In the genomic region with DNA sequence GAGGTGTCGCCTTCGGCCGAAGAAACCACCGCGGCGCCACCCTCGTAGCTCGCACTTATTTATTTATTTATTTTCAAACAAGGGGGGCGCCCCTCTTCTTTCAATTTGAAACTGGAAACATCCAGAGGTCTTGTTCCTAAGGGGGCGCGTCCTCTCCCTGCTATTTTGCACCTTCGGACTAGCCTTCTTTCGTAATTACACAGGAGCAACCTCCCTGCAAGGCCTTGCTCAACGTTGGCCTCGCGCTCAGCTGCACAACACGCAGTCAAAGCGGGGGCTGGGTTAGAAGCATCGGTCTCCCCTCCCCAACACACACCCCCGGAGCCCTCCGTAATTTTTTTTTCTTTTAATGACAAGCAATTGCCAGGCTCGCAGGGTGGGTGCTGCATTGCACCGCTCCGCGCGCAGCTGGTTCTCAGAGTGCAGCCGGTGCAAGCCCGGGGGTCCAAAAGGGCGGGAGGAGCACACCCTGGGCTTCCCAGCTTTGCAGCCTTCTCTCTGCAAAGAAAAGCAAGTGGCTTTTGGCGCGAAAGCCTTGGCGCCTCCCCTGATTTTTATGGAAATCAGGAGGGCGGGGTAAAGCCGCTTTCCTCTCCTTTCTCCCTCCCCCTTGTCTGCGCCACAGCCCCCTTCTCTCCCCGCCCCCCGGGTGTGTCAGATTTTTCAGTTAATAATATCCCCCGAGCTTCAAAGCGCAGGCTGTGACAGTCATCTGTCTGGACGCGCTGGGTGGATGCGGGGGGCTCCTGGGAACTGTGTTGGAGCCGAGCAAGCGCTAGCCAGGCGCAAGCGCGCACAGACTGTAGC, we compare ENCODE assay signal across 8 cellular contexts. TPM values are rescaled to one million over a fixed set of nuclear protein-coding genes. Genes with fewer than 3 reads are reported as not detected.
DNase-seq lines count a peak whose midpoint lies in the region; ATAC-seq lines count a peak whose summit lies in the region.

A gene (plus strand): TSS at position 697 of the 807 bp plus-strand sequence. CDS start 1,515 bp downstream, outside the sequence.

- peak within 1 kb of the TSS; percentile 90 for H2AK5ac ChIP-seq in neuronal stem cell (ENCODE audit: low read depth, low read length)

- DNase-seq in EL = peak; percentile 10
- DNase-seq in NCI-H524 treated with DMSO at 0.1 percent for 48 hours (lab: John Stamatoyannopoulos, UW) = peak; percentile 85
- peak; percentile 55 for DNase-seq in activated naive CD8-positive, alpha-beta T cell treated with anti-CD3 and anti-CD28 coated beads for 36 hours
- DNase-seq in Right ventricle myocardium superior = peak; percentile 53
- peak; percentile 92 for DNase-seq in neuronal stem cell (ENCODE audit: low spot score)
- DNase-seq in aorta = no peak

- H3K27me3 ChIP-seq in neuronal stem cell (ENCODE audit: control insufficient read depth in 3 of 3, insufficient read depth in 3 of 3, low read depth in 1 of 3, low read length in 3 of 3) (no peaks in the 10 kb centered on the region), aorta (ENCODE audit: control insufficient read depth in 1 of 2, insufficient read depth in 2 of 2, low read length in 1 of 2) (no peaks in the 10 kb centered on the region)

- WGBS in neuronal stem cell (ENCODE audit: extremely low coverage in 2 of 2, insufficient read length in 2 of 2, insufficient replicate concordance in 1 of 2), 2 donors = no CpG with 5 or more reads among the region's 47 CpGs
- WGBS in aorta, 2 donors = 1% methylated on average over 44 to 47 of the region's 47 CpGs

- H3K79me1 ChIP-seq in neuronal stem cell (ENCODE audit: low read depth, low read length) = no peaks in the 10 kb centered on the region

- peak within 1 kb of the TSS; percentile 44 for H3K4ac ChIP-seq in neuronal stem cell (ENCODE audit: low read length)

- no peak within 1 kb of the TSS for H3K27ac Mint-ChIP-seq in activated naive CD8-positive, alpha-beta T cell treated with anti-CD3 and anti-CD28 coated beads for 36 hours

- H3K4me3 ChIP-seq in neuronal stem cell (ENCODE audit: low read length in 2 of 2) (peak within 1 kb of the TSS; percentile 87 to 92), aorta (ENCODE audit: low read length in 2 of 2) (peak within 1 kb of the TSS; percentile 23 to 33)

- peak within 1 kb of the TSS; percentile 62 for H2BK15ac ChIP-seq in neuronal stem cell (ENCODE audit: low read length)

- no peak within 1 kb of the TSS for H2BK120ac ChIP-seq in neuronal stem cell (ENCODE audit: low read depth, low read length)

- no peak within 1 kb of the TSS for H2BK12ac ChIP-seq in neuronal stem cell (ENCODE audit: low read length)

- no peak within 1 kb of the TSS for H4K91ac ChIP-seq in neuronal stem cell (ENCODE audit: low read depth, low read length, poor library complexity)

- no peaks in the 10 kb centered on the region for H3K9me3 ChIP-seq in neuronal stem cell (replicated peaks in 1 of 2; ENCODE audit: control insufficient read depth in 2 of 2, insufficient read depth in 1 of 2, low read depth in 1 of 2, low read length in 2 of 2)
- H3K9me3 ChIP-seq in aorta (ENCODE audit: control insufficient read depth, low read length) = no peaks in the 10 kb centered on the region

- ATAC-seq in HG02759 (IDR thresholded peaks at IDR 0.05; ENCODE audit: unreplicated experiment) = peak; percentile 32
- peak; percentile 46 for ATAC-seq in Right ventricle myocardium superior (ENCODE audit: poor library complexity)
- ATAC-seq in aorta (ENCODE audit: low FRiP score) = no peak
- ATAC-seq in GM21737 (IDR thresholded peaks at IDR 0.05; ENCODE audit: unreplicated experiment) = no peak

- peaks cover 1 to 31% of the 10 kb centered on the region in 2 donors for H3K36me3 ChIP-seq in neuronal stem cell (replicated peaks in 1 of 2; ENCODE audit: control insufficient read depth in 2 of 2, insufficient read depth in 2 of 2, low read length in 2 of 2)
- H3K36me3 ChIP-seq in aorta (ENCODE audit: control insufficient read depth in 1 of 2, insufficient read depth in 2 of 2, low read length in 1 of 2) = no peaks in the 10 kb centered on the region

- H3K23ac ChIP-seq in neuronal stem cell (ENCODE audit: low read depth, low read length, poor library complexity) = peak within 1 kb of the TSS; percentile 75

- intact Hi-C loops in Right ventricle myocardium superior (cut with DNase I) = loop anchor here (5.0 to 10.0 kb wide), 3 partner anchors 342 to 665 kb away; no protein-coding TSS in a partner anchor
- intact Hi-C loops in aorta (cut with DNase I) = loop anchor here in 1 of 2 donors (10.0 kb wide), 1 partner anchor 665 kb away; no protein-coding TSS in a partner anchor

- H4K8ac ChIP-seq in neuronal stem cell (ENCODE audit: low read depth, low read length) = no peak within 1 kb of the TSS

- peak within 1 kb of the TSS; percentile 91 for H2AFZ ChIP-seq in neuronal stem cell (ENCODE audit: low read length)

- H3K36me3 Mint-ChIP-seq in activated naive CD8-positive, alpha-beta T cell treated with anti-CD3 and anti-CD28 coated beads for 36 hours = no peaks in the 10 kb centered on the region

- H3K4me1 ChIP-seq in neuronal stem cell (ENCODE audit: control insufficient read depth in 2 of 2, insufficient read depth in 1 of 2, low read depth in 1 of 2, low read length in 2 of 2) (peaks cover 15% of the 10 kb centered on the region in 2 donors), aorta (ENCODE audit: control insufficient read depth in 1 of 2, insufficient read depth in 2 of 2, low read length in 2 of 2) (no peaks in the 10 kb centered on the region)

- peak within 1 kb of the TSS; percentile 96 for H3K4me2 ChIP-seq in neuronal stem cell (ENCODE audit: insufficient read depth, low read length, poor library complexity, severe bottlenecking)

- H3K4me3 Mint-ChIP-seq in activated naive CD8-positive, alpha-beta T cell treated with anti-CD3 and anti-CD28 coated beads for 36 hours = peak within 1 kb of the TSS; percentile 77

- no peaks in the 10 kb centered on the region for H3K9me3 Mint-ChIP-seq in activated naive CD8-positive, alpha-beta T cell treated with anti-CD3 and anti-CD28 coated beads for 36 hours

- peaks cover 22% of the 10 kb centered on the region for H3K4me1 Mint-ChIP-seq in activated naive CD8-positive, alpha-beta T cell treated with anti-CD3 and anti-CD28 coated beads for 36 hours

- no peak within 1 kb of the TSS for H3K14ac ChIP-seq in neuronal stem cell (ENCODE audit: low read length)

- H3K18ac ChIP-seq in neuronal stem cell (ENCODE audit: low read length) = peak within 1 kb of the TSS; percentile 99

- H3K27ac ChIP-seq in neuronal stem cell (replicated peaks; ENCODE audit: low read length) (peak within 1 kb of the TSS; percentile 82), aorta (ENCODE audit: low read depth in 1 of 2, low read length in 2 of 2) (no peak within 1 kb of the TSS)

- peaks cover 66% of the 10 kb centered on the region for H3K27me3 Mint-ChIP-seq in activated naive CD8-positive, alpha-beta T cell treated with anti-CD3 and anti-CD28 coated beads for 36 hours

- H3K9ac ChIP-seq in neuronal stem cell (ENCODE audit: low read depth, low read length, poor library complexity) = peak within 1 kb of the TSS; percentile 89

- H2BK5ac ChIP-seq in neuronal stem cell (ENCODE audit: low read length) = peak within 1 kb of the TSS; percentile 97

RNA-seq across cellular contexts. Expression of the gene that starts here (rescaled TPM):
- under 1 TPM in 1 of 2 experiments, not detected in 1; 0.16 TPM for total RNA-seq in activated naive CD8-positive, alpha-beta T cell treated with anti-CD3 and anti-CD28 coated beads for 36 hours
- total RNA-seq in Right ventricle myocardium superior = 0.24 TPM
- 43.3 TPM for polyA plus RNA-seq in neuronal stem cell (2013, experiment 1 of 2)
- polyA plus RNA-seq in neuronal stem cell (2013, experiment 2 of 2) = 44.3 TPM
- total RNA-seq in aorta = 1 to 10 TPM in 1 of 2 donors, under 1 TPM in 1; 0.45 to 2.1 TPM
- under 1 TPM in 1 of 2 donors, not detected in 1; 0.26 TPM for polyA plus RNA-seq in aorta

Comparison
In these comparisons a context has a peak if more than half of its experiments do, and no peak if none do; other contexts are left out.
1. Peak in DNase-seq in activated naive CD8-positive, alpha-beta T cell treated with anti-CD3 and anti-CD28 coated beads for 36 hours; RNA of the gene not detected or under 1 TPM.
2. Peak in DNase-seq and ATAC-seq in Right ventricle myocardium superior; RNA of the gene not detected or under 1 TPM.
3. DNase-seq: peak in EL (single experiment), NCI-H524 treated with DMSO at 0.1 percent for 48 hours (single experiment) and neuronal stem cell (single experiment); none in aorta (0 of 2).